9 cellular contexts compared by ENCODE assay signal in genomic region chr1:40041466-40041838, GRCh38. TPM values are rescaled to one million over a fixed set of nuclear protein-coding genes. Genes with fewer than 3 reads are reported as not detected.
A peak's percentile ranks its signal among the peaks of the same experiment; 100 is the strongest.
DNase-seq lines count a peak whose midpoint lies in the region; ATAC-seq, FAIRE-seq and TF ChIP-seq lines count a peak whose summit lies in the region.
"Had no signal": no experiment of that assay in that cellular context is flagged by ENCODE, and none has a peak within 500 bp of the region (broad histone marks: within the 10 kb centered on the region; RNA-seq: fewer than 3 reads in every experiment).

No MANE protein-coding gene starts in this region.

- peak overlapping the region in 1 of 2 donors; percentile 49 for H3K27ac ChIP-seq in kidney (ENCODE audit: low read depth in 2 of 2, low read length in 2 of 2)
- peak overlapping the region; percentile 95 for H3K27ac ChIP-seq in suprapubic skin

- TF ChIP-seq POLR2A in suprapubic skin (IDR thresholded peaks at IDR 0.05) = no peak

- no peak for DNase-seq in T-helper 1 cell
- no peak for DNase-seq in activated naive CD8-positive, alpha-beta T cell treated with anti-CD3 and anti-CD28 coated beads, Interleukin-2, amount 10 ng/mL, durations not matched to agents 7 days and 5 days
- no peak for DNase-seq in kidney
- no peak for DNase-seq in suprapubic skin (ENCODE audit: low spot score in 2 of 2)
- DNase-seq in SIG-M5 (lab: John Stamatoyannopoulos, UW) = no peak
- no peak for DNase-seq in posterior cingulate gyrus
- DNase-seq: central memory CD4-positive, alpha-beta T cell had no signal

- H3K36me3 ChIP-seq in kidney (ENCODE audit: control insufficient read depth in 1 of 2, insufficient read depth in 2 of 2, low read length in 2 of 2) = no peaks in the 10 kb centered on the region
- no peaks in the 10 kb centered on the region for H3K36me3 ChIP-seq in suprapubic skin

- no peaks in the 10 kb centered on the region for H3K27me3 ChIP-seq in suprapubic skin

- peaks cover 58% of the 10 kb centered on the region for H3K4me1 Mint-ChIP-seq in T-helper 1 cell treated with Interleukin-12 subunit alpha and Interleukin-12 subunit beta and Interleukin-4 antibody, amounts not matched to agents 30 μg/mL and 1 μg/mL, for 36 hours (ENCODE audit: low read depth)
- H3K4me1 Mint-ChIP-seq in activated naive CD8-positive, alpha-beta T cell treated with anti-CD3 and anti-CD28 coated beads, Interleukin-2, amount 10 ng/mL, durations not matched to agents 7 days and 5 days = peaks cover 52% of the 10 kb centered on the region

- TF ChIP-seq CTCF in kidney (IDR thresholded peaks at IDR 0.05; ENCODE audit: borderline replicate concordance, extremely low read depth, insufficient read depth) (no peak), suprapubic skin (IDR thresholded peaks at IDR 0.05) (no peak)

- TF ChIP-seq EP300 in suprapubic skin (IDR thresholded peaks at IDR 0.05) = no peak

- peak overlapping the region; percentile 96 for H3K4me3 Mint-ChIP-seq in T-helper 1 cell treated with Interleukin-12 subunit alpha and Interleukin-12 subunit beta and Interleukin-4 antibody, amounts not matched to agents 30 μg/mL and 1 μg/mL, for 36 hours
- H3K4me3 Mint-ChIP-seq in activated naive CD8-positive, alpha-beta T cell treated with anti-CD3 and anti-CD28 coated beads, Interleukin-2, amount 10 ng/mL, durations not matched to agents 7 days and 5 days = peak overlapping the region; percentile 94

- peak overlapping the region; percentile 96 for H3K27ac Mint-ChIP-seq in T-helper 1 cell treated with Interleukin-12 subunit alpha and Interleukin-12 subunit beta and Interleukin-4 antibody, amounts not matched to agents 30 μg/mL and 1 μg/mL, for 36 hours
- H3K27ac Mint-ChIP-seq in activated naive CD8-positive, alpha-beta T cell treated with anti-CD3 and anti-CD28 coated beads, Interleukin-2, amount 10 ng/mL, durations not matched to agents 7 days and 5 days = peak overlapping the region; percentile 97

- no peak for ATAC-seq in activated naive CD8-positive, alpha-beta T cell treated with anti-CD3 and anti-CD28 coated beads, Interleukin-2, amount 10 ng/mL, durations not matched to agents 7 days and 5 days (ENCODE audit: low read depth)
- ATAC-seq in GM18861 (IDR thresholded peaks at IDR 0.05; ENCODE audit: unreplicated experiment) = no peak

- no peaks in the 10 kb centered on the region for H3K9me3 ChIP-seq in kidney (ENCODE audit: control insufficient read depth in 1 of 2, low read length in 2 of 2)
- no peaks in the 10 kb centered on the region for H3K9me3 ChIP-seq in suprapubic skin

- H3K27me3 Mint-ChIP-seq in T-helper 1 cell treated with Interleukin-12 subunit alpha and Interleukin-12 subunit beta and Interleukin-4 antibody, amounts not matched to agents 30 μg/mL and 1 μg/mL, for 36 hours (ENCODE audit: low read depth) = no peaks in the 10 kb centered on the region
- H3K27me3 Mint-ChIP-seq in activated naive CD8-positive, alpha-beta T cell treated with anti-CD3 and anti-CD28 coated beads, Interleukin-2, amount 10 ng/mL, durations not matched to agents 7 days and 5 days = no peaks in the 10 kb centered on the region

- no peak for FAIRE-seq in kidney (lab: Jason Lieb, UNC)

- POLR2A ChIA-PET in activated naive CD8-positive, alpha-beta T cell treated with anti-CD3 and anti-CD28 coated beads, Interleukin-2, amount 10 ng/mL, durations not matched to agents 7 days and 5 days (lab: Charles Lee) = interaction anchor here (1.2 to 4.6 kb wide), 7 partner anchors 9 to 345 kb away, joined by 3 to 53 read pairs (median 7); partner anchors contain the start of gene SMAP2

- H3K4me3 ChIP-seq in kidney (ENCODE audit: low read length in 2 of 2) = peak overlapping the region; percentile 97 to 100
- peak overlapping the region; percentile 78 for H3K4me3 ChIP-seq in suprapubic skin

- peak overlapping the region; percentile 74 to 93 for H3K9ac ChIP-seq in kidney (ENCODE audit: low read length in 2 of 2)

- H3K36me3 Mint-ChIP-seq in T-helper 1 cell treated with Interleukin-12 subunit alpha and Interleukin-12 subunit beta and Interleukin-4 antibody, amounts not matched to agents 30 μg/mL and 1 μg/mL, for 36 hours (ENCODE audit: low read depth) = peaks cover 46% of the 10 kb centered on the region
- H3K36me3 Mint-ChIP-seq in activated naive CD8-positive, alpha-beta T cell treated with anti-CD3 and anti-CD28 coated beads, Interleukin-2, amount 10 ng/mL, durations not matched to agents 7 days and 5 days = peaks cover 49% of the 10 kb centered on the region

- H3K4me1 ChIP-seq in kidney (ENCODE audit: control insufficient read depth in 1 of 2, insufficient read depth in 1 of 2, low read depth in 1 of 2, low read length in 2 of 2) = peaks cover 16 to 22% of the 10 kb centered on the region in 2 donors
- peaks cover 79% of the 10 kb centered on the region for H3K4me1 ChIP-seq in suprapubic skin

- WGBS in suprapubic skin = 14% methylated on average over 5 of the region's 5 CpGs

- no peaks in the 10 kb centered on the region for H3K9me3 Mint-ChIP-seq in T-helper 1 cell treated with Interleukin-12 subunit alpha and Interleukin-12 subunit beta and Interleukin-4 antibody, amounts not matched to agents 30 μg/mL and 1 μg/mL, for 36 hours
- H3K9me3 Mint-ChIP-seq in activated naive CD8-positive, alpha-beta T cell treated with anti-CD3 and anti-CD28 coated beads, Interleukin-2, amount 10 ng/mL, durations not matched to agents 7 days and 5 days = no peaks in the 10 kb centered on the region

- intact Hi-C loops in kidney (cut with DNase I) = no loop called here
- intact Hi-C loops in posterior cingulate gyrus (cut with DNase I) = loop anchor here (2.0 kb wide), 1 partner anchor 85 kb away; no protein-coding TSS in a partner anchor

RNA-seq across cellular contexts. Expression of gene CAP1, which starts 0.9 kb away (rescaled TPM):
- total RNA-seq in activated naive CD8-positive, alpha-beta T cell treated with anti-CD3 and anti-CD28 coated beads, Interleukin-2, amount 10 ng/mL, durations not matched to agents 7 days and 5 days = 100 to 1,000 TPM; 579 to 614 TPM
- 328 TPM for total RNA-seq in kidney
- polyA plus RNA-seq in kidney (ENCODE audit: insufficient read depth, low read depth, low replicate concordance) = 128 TPM
- total RNA-seq in suprapubic skin = 100 to 1,000 TPM; 102 to 154 (median 123) TPM

RNA-seq across cellular contexts. Expression of gene PPT1, which starts 55.6 kb away (rescaled TPM):
- 10 to 100 TPM; 71.3 to 74.6 TPM for total RNA-seq in activated naive CD8-positive, alpha-beta T cell treated with anti-CD3 and anti-CD28 coated beads, Interleukin-2, amount 10 ng/mL, durations not matched to agents 7 days and 5 days
- total RNA-seq in kidney = 95.5 TPM
- polyA plus RNA-seq in kidney (ENCODE audit: insufficient read depth, low read depth, low replicate concordance) = 110 TPM
- 10 to 100 TPM; 33.5 to 57.7 (median 42.6) TPM for total RNA-seq in suprapubic skin
